In genomic region chr6:43820486-43820885, GRCh38 we compare ENCODE assay signal across 11 cellular contexts.
"Had no signal": no experiment of that assay in that cellular context is flagged by ENCODE, and none has a peak within 500 bp of the region (broad histone marks: within the 10 kb centered on the region; RNA-seq: fewer than 3 reads in every experiment).

No MANE protein-coding gene starts in this region.

- H3K4me3 ChIP-seq: GM23248, GM23338, HAP-1 had no signal

- H2AFZ ChIP-seq: GM23248 had no signal

- H3K4me3 Mint-ChIP-seq: GM23338, H9, HFFc6 had no signal

- H3K9me3 Mint-ChIP-seq: GM23338, H9, HFFc6 had no signal

- H3K4me2 ChIP-seq: GM23338 had no signal

- H3K27ac Mint-ChIP-seq: GM23338, H9, HFFc6 had no signal

- H3K36me3 ChIP-seq: HAP-1 had no signal

- H3K9ac ChIP-seq: GM23248 had no signal

- FAIRE-seq: H1, H54 had no signal

- H3K4me1 ChIP-seq: HAP-1 had no signal

- ATAC-seq: GM23338, HCT116 had no signal

- H3K9me3 ChIP-seq: HAP-1 had no signal

- H3K27ac ChIP-seq: GM23248 had no signal

- DNase-seq: GM23248, GOT3, H7, H9, HCEC 1CT, HFFc6 had no signal
